7 cellular contexts compared by ENCODE assay signal in the genomic region with DNA sequence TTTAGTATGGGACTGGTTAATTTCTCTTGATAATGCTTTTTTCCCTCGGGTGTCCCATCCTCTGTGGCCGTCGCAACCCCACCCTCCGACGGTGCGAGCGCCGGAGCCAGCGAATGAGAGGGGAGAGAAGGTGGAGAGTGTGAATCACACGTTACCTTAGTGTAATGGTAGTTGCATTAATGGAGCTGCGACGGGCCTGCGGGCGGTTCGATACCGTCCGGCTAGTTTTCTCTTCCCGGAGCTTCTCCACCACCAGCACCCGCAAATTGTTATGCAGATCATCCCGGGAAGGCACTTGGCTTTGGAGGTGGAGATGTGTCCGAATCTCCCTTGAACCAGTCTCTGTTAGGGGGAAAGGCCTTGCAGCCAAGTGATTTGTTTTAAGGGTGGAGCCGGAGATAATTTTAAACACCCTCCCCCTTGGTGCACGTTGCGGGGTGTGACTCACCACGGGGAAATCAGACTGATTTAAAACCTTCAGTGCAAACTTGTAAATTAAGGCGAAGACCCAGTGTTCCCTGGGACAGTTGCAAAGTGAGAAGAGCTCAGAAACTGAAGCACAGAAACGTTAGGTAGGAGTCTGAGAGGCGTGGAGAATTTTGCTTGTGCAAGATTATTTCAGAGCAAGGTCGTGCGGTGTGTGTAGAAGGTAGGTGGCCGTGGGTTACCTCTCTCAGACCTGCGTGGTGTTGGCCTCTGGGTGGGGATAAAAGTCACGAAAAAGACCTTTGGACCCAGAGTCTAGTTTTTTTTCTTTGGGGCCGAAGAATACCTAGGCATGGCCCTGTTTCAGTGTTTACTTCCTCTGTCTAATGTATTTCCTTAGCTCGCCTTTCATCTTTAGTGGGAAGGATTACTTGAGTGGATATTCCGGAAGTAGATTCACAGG. TPM values are rescaled to one million over a fixed set of nuclear protein-coding genes. Genes with fewer than 3 reads are reported as not detected.
A peak's percentile ranks its signal among the peaks of the same experiment; 100 is the strongest.
DNase-seq lines count a peak whose midpoint lies in the region; ATAC-seq lines count a peak whose summit lies in the region.

No MANE protein-coding gene starts in this region.

- DNase-seq in NCI-H510A (lab: John Stamatoyannopoulos, UW) (peak; percentile 14), mesendoderm (peak; percentile 90)
- peak; percentile 89 for DNase-seq in activated CD4-positive, alpha-beta memory T cell treated with anti-CD3 and anti-CD28 coated beads for 36 hours
- peak; percentile 47 for DNase-seq in effector CD8-positive, alpha-beta T cell (lab: John Stamatoyannopoulos, UW)
- DNase-seq in stimulated activated CD8-positive, alpha-beta memory T cell treated with anti-CD3 and anti-CD28 coated beads, Interleukin-2, amount 100 ng/mL, for 1 hour (ENCODE audit: low read depth in 2 of 2): peak; percentile 53 to 59

- peak overlapping the region; percentile 80 for H3K4me3 ChIP-seq in mesendoderm (ENCODE audit: low read length)

- H3K23ac ChIP-seq in mesendoderm (ENCODE audit: low read length): peak overlapping the region; percentile 76

- no peaks in the 10 kb centered on the region for H3K9me3 Mint-ChIP-seq in activated CD4-positive, alpha-beta memory T cell treated with anti-CD3 and anti-CD28 coated beads for 36 hours

- peak overlapping the region; percentile 79 for H2BK5ac ChIP-seq in mesendoderm (ENCODE audit: low read length)

- H3K9ac ChIP-seq in mesendoderm (ENCODE audit: low read length): peak overlapping the region; percentile 95

- CTCF ChIA-PET in activated CD4-positive, alpha-beta memory T cell treated with anti-CD3 and anti-CD28 coated beads for 36 hours (lab: Charles Lee): interaction anchor here (0.6 to 7.0 kb wide), 15 partner anchors 8 to 214 kb away, joined by 3 to 45 read pairs (median 4); no protein-coding TSS in a partner anchor

- H3K27ac ChIP-seq in mesendoderm (ENCODE audit: low read depth, low read length): peak overlapping the region; percentile 95

- H4K8ac ChIP-seq in mesendoderm (ENCODE audit: low read depth, low read length): no peak overlapping the region

- peaks cover 54% of the 10 kb centered on the region for H3K4me1 Mint-ChIP-seq in activated CD4-positive, alpha-beta memory T cell treated with anti-CD3 and anti-CD28 coated beads for 36 hours (ENCODE audit: low read depth)

- H3K27me3 Mint-ChIP-seq in activated CD4-positive, alpha-beta memory T cell treated with anti-CD3 and anti-CD28 coated beads for 36 hours: no peaks in the 10 kb centered on the region

- peaks cover 7% of the 10 kb centered on the region for H3K4me1 ChIP-seq in mesendoderm (ENCODE audit: control insufficient read depth, low read depth, low read length)

- H3K27me3 ChIP-seq in mesendoderm (ENCODE audit: insufficient read depth, low read length, poor library complexity): no peaks in the 10 kb centered on the region

- peak overlapping the region; percentile 24 for H2BK120ac ChIP-seq in mesendoderm (ENCODE audit: low read depth, low read length)

- no peak overlapping the region for H2BK15ac ChIP-seq in mesendoderm (replicated peaks; ENCODE audit: low read depth)

- POLR2A ChIA-PET in activated CD4-positive, alpha-beta memory T cell treated with anti-CD3 and anti-CD28 coated beads for 36 hours (lab: Charles Lee): interaction anchor here (0.8 to 3.3 kb wide), 11 partner anchors 8 to 284 kb away, joined by 3 to 103 read pairs (median 6); no protein-coding TSS in a partner anchor

- no peaks in the 10 kb centered on the region for H3K36me3 ChIP-seq in mesendoderm (ENCODE audit: control insufficient read depth, insufficient read depth, low read length)

- intact Hi-C loops in activated CD4-positive, alpha-beta memory T cell treated with anti-CD3 and anti-CD28 coated beads for 36 hours (cut with micrococcal nuclease): loop anchor here (1.0 to 10.0 kb wide), 11 partner anchors 41 to 1446 kb away; a partner anchor contains a TSS

- H3K4me3 Mint-ChIP-seq in activated CD4-positive, alpha-beta memory T cell treated with anti-CD3 and anti-CD28 coated beads for 36 hours: peak overlapping the region; percentile 83

- peaks cover 29% of the 10 kb centered on the region for H3K79me2 ChIP-seq in mesendoderm (ENCODE audit: control insufficient read depth, insufficient read depth, low read length)

- peak overlapping the region; percentile 95 for H3K27ac Mint-ChIP-seq in activated CD4-positive, alpha-beta memory T cell treated with anti-CD3 and anti-CD28 coated beads for 36 hours

- ATAC-seq in GM18511 (IDR thresholded peaks at IDR 0.05; ENCODE audit: unreplicated experiment) (peak; percentile 40), HG02840 (IDR thresholded peaks at IDR 0.05; ENCODE audit: low FRiP score, unreplicated experiment) (peak; percentile 28)

- no peak overlapping the region for H2AK5ac ChIP-seq in mesendoderm (ENCODE audit: low read length)

- H3K79me1 ChIP-seq in mesendoderm (ENCODE audit: low read length): peaks cover 6% of the 10 kb centered on the region

- H4K5ac ChIP-seq in mesendoderm (ENCODE audit: low read length): peak overlapping the region; percentile 78

- H3K4me2 ChIP-seq in mesendoderm (ENCODE audit: low read length): peak overlapping the region; percentile 94

- H3K36me3 Mint-ChIP-seq in activated CD4-positive, alpha-beta memory T cell treated with anti-CD3 and anti-CD28 coated beads for 36 hours: peaks cover 3% of the 10 kb centered on the region

- H3K56ac ChIP-seq in mesendoderm (ENCODE audit: low read length): peak overlapping the region; percentile 97

- no CpG with 5 or more reads among the region's 36 CpGs for WGBS in mesendoderm (ENCODE audit: extremely low coverage, insufficient coverage, low lambda C conversion rate)

- peak overlapping the region; percentile 54 for H3K18ac ChIP-seq in mesendoderm (ENCODE audit: low read length)

- peak overlapping the region; percentile 37 for H3K4ac ChIP-seq in mesendoderm (ENCODE audit: low read depth, low read length)

RNA-seq across cellular contexts. Expression of a gene that starts 1.3 kb away (rescaled TPM):
- 10 to 100 TPM; 46.1 to 50.8 TPM for total RNA-seq in activated CD4-positive, alpha-beta memory T cell treated with anti-CD3 and anti-CD28 coated beads for 36 hours
- polyA plus RNA-seq in mesendoderm (2013, experiment 1 of 2): 39.7 TPM
- polyA plus RNA-seq in mesendoderm (2013, experiment 2 of 2): 39.1 TPM

RNA-seq across cellular contexts. Expression of a gene that starts 43.9 kb away (rescaled TPM):
- total RNA-seq in activated CD4-positive, alpha-beta memory T cell treated with anti-CD3 and anti-CD28 coated beads for 36 hours: under 1 TPM in 1 of 2 experiments, not detected in 1; 0.61 TPM
- 2.2 TPM for polyA plus RNA-seq in mesendoderm (2013, experiment 1 of 2)
- 1.5 TPM for polyA plus RNA-seq in mesendoderm (2013, experiment 2 of 2)

Comparison
In these comparisons a context has a peak if more than half of its experiments do, and no peak if none do; other contexts are left out.
1. Peak in every context shown above with its lines: DNase-seq, ATAC-seq, H3K4me3 ChIP-seq and H3K27ac ChIP-seq.
2. DNase-seq: peak in every context shown above with its lines; median percentile 90 in mesendoderm; 89 in activated CD4-positive, alpha-beta memory T cell treated with anti-CD3 and anti-CD28 coated beads for 36 hours; 56 in stimulated activated CD8-positive, alpha-beta memory T cell treated with anti-CD3 and anti-CD28 coated beads, Interleukin-2, amount 100 ng/mL, for 1 hour; 47 in effector CD8-positive, alpha-beta T cell; 14 in NCI-H510A.